ENCODE assay signal across 12 cellular contexts in genomic region chr5:173395257-173395932, GRCh38.
A peak's percentile ranks its signal among the peaks of the same experiment; 100 is the strongest.
DNase-seq lines count a peak whose midpoint lies in the region; ATAC-seq and TF ChIP-seq lines count a peak whose summit lies in the region.
"Had no signal": no experiment of that assay in that cellular context is flagged by ENCODE, and none has a peak within 500 bp of the region (broad histone marks: within the 10 kb centered on the region; RNA-seq: fewer than 3 reads in every experiment).

No MANE protein-coding gene starts in this region.

- H3K27me3 ChIP-seq in mesenchymal stem cell (ENCODE audit: control insufficient read depth in 1 of 2, insufficient read depth in 1 of 2, low read length in 2 of 2) (no peaks in the 10 kb centered on the region), body of pancreas (no peaks in the 10 kb centered on the region)

- peak overlapping the region in 1 of 2 experiments; percentile 24 for H3K4ac ChIP-seq in mesenchymal stem cell (ENCODE audit: low read depth in 1 of 2, low read length in 2 of 2)

- no peak overlapping the region for H2BK120ac ChIP-seq in mesenchymal stem cell (ENCODE audit: low read depth, low read length)

- no peaks in the 10 kb centered on the region for H3K4me1 ChIP-seq in mesenchymal stem cell (ENCODE audit: control insufficient read depth, insufficient read depth, low read depth, low read length)
- H3K4me1 ChIP-seq in body of pancreas, result no peaks in the 10 kb centered on the region

- no peak overlapping the region for H3K23ac ChIP-seq in mesenchymal stem cell (ENCODE audit: low read length in 2 of 2)

- H3K27ac ChIP-seq in mesenchymal stem cell (ENCODE audit: low read length, poor library complexity, severe bottlenecking), result no peak overlapping the region
- no peak overlapping the region for H3K27ac ChIP-seq in body of pancreas
- H3K27ac ChIP-seq: HL-60 had no signal

- H3K9me3 ChIP-seq in mesenchymal stem cell (ENCODE audit: control insufficient read depth, low read length), result peaks cover 17% of the 10 kb centered on the region
- H3K9me3 ChIP-seq in body of pancreas, result peaks cover 0 to 4% (median 0%) of the 10 kb centered on the region in 3 donors

- H4K8ac ChIP-seq in mesenchymal stem cell (ENCODE audit: low read length), result no peak overlapping the region

- H3K4me3 ChIP-seq in AG09309 (ENCODE audit: control insufficient read depth, low read depth, low read length) (no peak overlapping the region), cardiac fibroblast (replicated peaks in 1 of 2; ENCODE audit: low read depth in 2 of 2, low read length in 2 of 2) (no peak overlapping the region), mesenchymal stem cell (ENCODE audit: insufficient read depth in 1 of 2, low read depth in 1 of 2, low read length in 2 of 2) (no peak overlapping the region), body of pancreas (no peak overlapping the region)

- no peak overlapping the region for H2AFZ ChIP-seq in mesenchymal stem cell (ENCODE audit: low read depth, low read length)

- intact Hi-C loops in body of pancreas (cut with DNase I), result no loop called here

- peak; percentile 73 for TF ChIP-seq CTCF in AG09309 (IDR thresholded peaks at IDR 0.05; ENCODE audit: control insufficient read depth, insufficient read depth, low read depth, low read length, missing control alignments)
- peak; percentile 76 for TF ChIP-seq CTCF in cardiac fibroblast (IDR thresholded peaks at IDR 0.05; ENCODE audit: low read depth, low read length)
- TF ChIP-seq CTCF in body of pancreas (IDR thresholded peaks at IDR 0.05), result no peak

- no peak overlapping the region for H3K18ac ChIP-seq in mesenchymal stem cell (ENCODE audit: low read depth in 1 of 2, low read length in 2 of 2)

- TF ChIP-seq POLR2A in body of pancreas (IDR thresholded peaks at IDR 0.05), result no peak

- no peak overlapping the region for H2BK5ac ChIP-seq in mesenchymal stem cell (ENCODE audit: low read depth, low read length, poor library complexity, severe bottlenecking)

- WGBS in mesenchymal stem cell, result 74% methylated on average over 4 of the region's 6 CpGs
- WGBS in body of pancreas, 2 donors, result 51 to 53% methylated on average over 6 of the region's 6 CpGs

- H3K79me1 ChIP-seq in mesenchymal stem cell (replicated peaks; ENCODE audit: low read length, poor library complexity, severe bottlenecking), result no peaks in the 10 kb centered on the region

- peak overlapping the region; percentile 44 for H3K9ac ChIP-seq in mesenchymal stem cell (ENCODE audit: low read length)

- no peak overlapping the region for H4K91ac ChIP-seq in mesenchymal stem cell (ENCODE audit: low read length)

- no peak overlapping the region for H3K14ac ChIP-seq in mesenchymal stem cell (ENCODE audit: low read length in 2 of 2)

- no peak overlapping the region for H2AK5ac ChIP-seq in mesenchymal stem cell (ENCODE audit: low read length, severe bottlenecking)

- ATAC-seq in GM18498 (IDR thresholded peaks at IDR 0.05; ENCODE audit: unreplicated experiment) (no peak), HG02571 (IDR thresholded peaks at IDR 0.05; ENCODE audit: unreplicated experiment) (no peak), body of pancreas (no peak)

- H2BK12ac ChIP-seq in mesenchymal stem cell (ENCODE audit: low read length in 2 of 2), result peak overlapping the region in 1 of 2 experiments; percentile 8

- H3K4me2 ChIP-seq in mesenchymal stem cell (ENCODE audit: low read length, poor library complexity, severe bottlenecking), result no peak overlapping the region

- no peaks in the 10 kb centered on the region for H3K36me3 ChIP-seq in mesenchymal stem cell (ENCODE audit: control insufficient read depth in 1 of 2, insufficient read depth in 2 of 2, low read depth in 1 of 2, low read length in 2 of 2)
- H3K36me3 ChIP-seq in body of pancreas (replicated peaks in 1 of 2; ENCODE audit: insufficient read depth in 1 of 2, low read depth in 2 of 2), result no peaks in the 10 kb centered on the region

- DNase-seq in AG09309 (ENCODE audit: low read depth) (peak; percentile 33), HT1080 (ENCODE audit: low read depth) (peak; percentile 48), cardiac fibroblast (ENCODE audit: low read depth in 2 of 2) (peak; percentile 64 to 80), mesenchymal stem cell (peak; percentile 68), body of pancreas (no peak)
- DNase-seq in activated effector memory CD4-positive, alpha-beta T cell treated with Interleukin-2 at 50 U/mL for 16 hours, result no peak
- DNase-seq: activated CD4-positive, alpha-beta T cell treated with anti-CD3 and anti-CD28 coated beads, Interleukin-2, amount 50 U/mL, for 4 hours; activated naive CD8-positive, alpha-beta T cell treated with anti-CD3 and anti-CD28 coated beads, Interleukin-2, amount 10 ng/mL, durations not matched to agents 7 days and 5 days; NCI-H1694 had no signal

- no peak overlapping the region for H2BK15ac ChIP-seq in mesenchymal stem cell (ENCODE audit: low read depth, poor library complexity, severe bottlenecking)

Comparison
In these comparisons a context has a peak if more than half of its experiments do, and no peak if none do; other contexts are left out.
1. DNase-seq: peak in AG09309 (single experiment), HT1080 (single experiment), cardiac fibroblast (2 of 2) and mesenchymal stem cell (single experiment); none in activated effector memory CD4-positive, alpha-beta T cell treated with Interleukin-2 at 50 U/mL for 16 hours (single experiment) and body of pancreas (0 of 4).
2. CTCF ChIP-seq: peak in AG09309 (single experiment) and cardiac fibroblast (single experiment); none in body of pancreas (0 of 7).